ENCODE assay signal across 1 cellular context in the genomic region with DNA sequence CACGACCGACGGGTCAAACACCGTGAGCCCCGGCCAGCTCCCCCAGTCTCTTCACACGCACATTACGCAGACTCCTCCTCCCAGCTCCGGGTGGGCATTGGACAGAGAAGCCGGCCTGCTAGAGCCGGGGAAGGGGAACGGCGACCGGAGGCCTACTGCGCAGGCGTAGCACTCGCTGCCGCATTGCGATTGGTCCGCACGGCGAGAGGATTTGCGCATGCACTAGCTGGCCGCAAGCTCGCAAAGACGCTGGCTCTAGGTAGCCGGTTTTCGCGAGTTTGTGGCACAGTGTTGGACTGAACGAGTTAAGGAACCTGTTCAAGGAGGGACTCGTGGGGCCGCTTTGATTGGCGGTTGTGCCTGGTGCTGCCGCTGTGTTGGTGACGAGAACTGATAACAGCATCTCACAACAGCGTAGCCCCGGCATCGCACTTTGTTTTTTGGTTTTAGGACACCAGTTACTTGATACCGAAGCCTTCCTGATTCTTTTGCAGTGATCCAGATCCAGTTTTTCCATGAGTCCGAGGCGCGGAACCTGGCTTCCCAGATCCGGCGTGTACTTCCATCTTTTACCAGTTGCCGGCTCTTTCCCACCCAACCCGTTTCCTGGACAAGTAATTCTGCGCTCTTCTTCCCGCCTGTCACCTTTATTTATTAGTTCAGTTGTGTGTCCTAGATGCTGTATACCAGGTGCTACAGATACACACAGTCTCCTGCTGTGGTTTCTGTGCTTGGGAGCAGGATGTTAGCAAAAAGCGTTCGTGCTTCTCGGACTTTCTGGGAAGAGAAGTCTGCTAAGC.
TF ChIP-seq lines count a peak whose summit lies in the region.

A gene (minus strand): TSS at position 139 of the 800 bp plus-strand sequence. CDS start 185 bp downstream, outside the sequence.

TF ChIP-seq in GM12878, 131 proteins besides CTCF, POLR2A, EP300 and RAD21 (continued from another document and continues in another):
- TF ChIP-seq EGR1 (IDR thresholded peaks at IDR 0.05; ENCODE audit: borderline replicate concordance in 1 of 2, low read depth in 2 of 2, low read length in 2 of 2) (0 out of 3 replicates have a peak, but pooled peaks of 1 of the 2 experiments have one; percentile 14), RELA (IDR thresholded peaks at IDR 0.05; ENCODE audit: borderline replicate concordance, partially characterized antibody) (no peak), TCF12 (IDR thresholded peaks at IDR 0.05; ENCODE audit: low read depth, low read length) (peak; percentile 38; the same call in 1 of the 2 replicates), YBX1 (IDR thresholded peaks at IDR 0.05) (no peak), HCFC1 (IDR thresholded peaks at IDR 0.05; ENCODE audit: low read length) (no peak), MEF2B (IDR thresholded peaks at IDR 0.05; ENCODE audit: partially characterized antibody, poor library complexity, severe bottlenecking) (peak; percentile 35), CBX3 (IDR thresholded peaks at IDR 0.05; ENCODE audit: borderline replicate concordance, low read depth) (no peak), SP1 (IDR thresholded peaks at IDR 0.05; ENCODE audit: low read depth, low read length) (peak; percentile 97), MXI1 (IDR thresholded peaks at IDR 0.05; ENCODE audit: low read depth, low read length) (no peak; the same call in 1 of the 2 replicates), SRF (IDR thresholded peaks at IDR 0.05; ENCODE audit: low read depth in 2 of 2, low read length in 2 of 2) (0 out of 4 replicates have a peak, but pooled peaks of 1 of the 2 experiments have one; percentile 28), JUNB (IDR thresholded peaks at IDR 0.05) (no peak), POLR2AphosphoS2 (IDR thresholded peaks at IDR 0.05; ENCODE audit: low read depth, low read length) (0 out of 2 replicates have a peak, but pooled peaks have one; percentile 57), TBL1XR1 (IDR thresholded peaks at IDR 0.05; ENCODE audit: low read depth, low read length) (no peak), CHD4 (IDR thresholded peaks at IDR 0.05) (no peak), FOXM1 (IDR thresholded peaks at IDR 0.05; ENCODE audit: low read depth, low read length) (no peak), BACH1 (IDR thresholded peaks at IDR 0.05; ENCODE audit: borderline replicate concordance) (no peak), ETV6 (conservative IDR thresholded peaks at IDR 0.05 in 1 of 2, IDR thresholded peaks at IDR 0.05 in 1 of 2; ENCODE audit: borderline replicate concordance in 1 of 2, low read depth in 1 of 2) (0 out of 4 replicates have a peak, but pooled peaks of 1 of the 2 experiments have one; percentile 28), PAX5 (IDR thresholded peaks at IDR 0.05; ENCODE audit: borderline replicate concordance, low read depth, low read length) (peak; percentile 6; the same call in 1 of the 2 replicates), POLR2AphosphoS5 (IDR thresholded peaks at IDR 0.05; ENCODE audit: low read length) (peak; percentile 86), MTA3 (IDR thresholded peaks at IDR 0.05; ENCODE audit: borderline replicate concordance, low read length) (no peak), PML (IDR thresholded peaks at IDR 0.05; ENCODE audit: low read length) (peak; percentile 84), TAF1 (IDR thresholded peaks at IDR 0.05; ENCODE audit: borderline replicate concordance, low read depth, low read length) (peak; percentile 55; the same call in 1 of the 2 replicates), SMC3 (IDR thresholded peaks at IDR 0.05; ENCODE audit: borderline replicate concordance, low read length) (no peak), IKZF2 (IDR thresholded peaks at IDR 0.05) (peak; percentile 50 to 59; a peak in 3 of 4 replicates), ZNF217 (IDR thresholded peaks at IDR 0.05) (no peak), LARP7 (IDR thresholded peaks at IDR 0.05) (peak; percentile 30; the same call in 1 of the 2 replicates), NR2F1 (conservative IDR thresholded peaks at IDR 0.05) (no peak)
- TF ChIP-seq, protein P1, sequence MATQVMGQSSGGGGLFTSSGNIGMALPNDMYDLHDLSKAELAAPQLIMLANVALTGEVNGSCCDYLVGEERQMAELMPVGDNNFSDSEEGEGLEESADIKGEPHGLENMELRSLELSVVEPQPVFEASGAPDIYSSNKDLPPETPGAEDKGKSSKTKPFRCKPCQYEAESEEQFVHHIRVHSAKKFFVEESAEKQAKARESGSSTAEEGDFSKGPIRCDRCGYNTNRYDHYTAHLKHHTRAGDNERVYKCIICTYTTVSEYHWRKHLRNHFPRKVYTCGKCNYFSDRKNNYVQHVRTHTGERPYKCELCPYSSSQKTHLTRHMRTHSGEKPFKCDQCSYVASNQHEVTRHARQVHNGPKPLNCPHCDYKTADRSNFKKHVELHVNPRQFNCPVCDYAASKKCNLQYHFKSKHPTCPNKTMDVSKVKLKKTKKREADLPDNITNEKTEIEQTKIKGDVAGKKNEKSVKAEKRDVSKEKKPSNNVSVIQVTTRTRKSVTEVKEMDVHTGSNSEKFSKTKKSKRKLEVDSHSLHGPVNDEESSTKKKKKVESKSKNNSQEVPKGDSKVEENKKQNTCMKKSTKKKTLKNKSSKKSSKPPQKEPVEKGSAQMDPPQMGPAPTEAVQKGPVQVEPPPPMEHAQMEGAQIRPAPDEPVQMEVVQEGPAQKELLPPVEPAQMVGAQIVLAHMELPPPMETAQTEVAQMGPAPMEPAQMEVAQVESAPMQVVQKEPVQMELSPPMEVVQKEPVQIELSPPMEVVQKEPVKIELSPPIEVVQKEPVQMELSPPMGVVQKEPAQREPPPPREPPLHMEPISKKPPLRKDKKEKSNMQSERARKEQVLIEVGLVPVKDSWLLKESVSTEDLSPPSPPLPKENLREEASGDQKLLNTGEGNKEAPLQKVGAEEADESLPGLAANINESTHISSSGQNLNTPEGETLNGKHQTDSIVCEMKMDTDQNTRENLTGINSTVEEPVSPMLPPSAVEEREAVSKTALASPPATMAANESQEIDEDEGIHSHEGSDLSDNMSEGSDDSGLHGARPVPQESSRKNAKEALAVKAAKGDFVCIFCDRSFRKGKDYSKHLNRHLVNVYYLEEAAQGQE (IDR thresholded peaks at IDR 0.05; ENCODE audit: low read depth, low read length) = no peak
- TF ChIP-seq, protein P2, sequence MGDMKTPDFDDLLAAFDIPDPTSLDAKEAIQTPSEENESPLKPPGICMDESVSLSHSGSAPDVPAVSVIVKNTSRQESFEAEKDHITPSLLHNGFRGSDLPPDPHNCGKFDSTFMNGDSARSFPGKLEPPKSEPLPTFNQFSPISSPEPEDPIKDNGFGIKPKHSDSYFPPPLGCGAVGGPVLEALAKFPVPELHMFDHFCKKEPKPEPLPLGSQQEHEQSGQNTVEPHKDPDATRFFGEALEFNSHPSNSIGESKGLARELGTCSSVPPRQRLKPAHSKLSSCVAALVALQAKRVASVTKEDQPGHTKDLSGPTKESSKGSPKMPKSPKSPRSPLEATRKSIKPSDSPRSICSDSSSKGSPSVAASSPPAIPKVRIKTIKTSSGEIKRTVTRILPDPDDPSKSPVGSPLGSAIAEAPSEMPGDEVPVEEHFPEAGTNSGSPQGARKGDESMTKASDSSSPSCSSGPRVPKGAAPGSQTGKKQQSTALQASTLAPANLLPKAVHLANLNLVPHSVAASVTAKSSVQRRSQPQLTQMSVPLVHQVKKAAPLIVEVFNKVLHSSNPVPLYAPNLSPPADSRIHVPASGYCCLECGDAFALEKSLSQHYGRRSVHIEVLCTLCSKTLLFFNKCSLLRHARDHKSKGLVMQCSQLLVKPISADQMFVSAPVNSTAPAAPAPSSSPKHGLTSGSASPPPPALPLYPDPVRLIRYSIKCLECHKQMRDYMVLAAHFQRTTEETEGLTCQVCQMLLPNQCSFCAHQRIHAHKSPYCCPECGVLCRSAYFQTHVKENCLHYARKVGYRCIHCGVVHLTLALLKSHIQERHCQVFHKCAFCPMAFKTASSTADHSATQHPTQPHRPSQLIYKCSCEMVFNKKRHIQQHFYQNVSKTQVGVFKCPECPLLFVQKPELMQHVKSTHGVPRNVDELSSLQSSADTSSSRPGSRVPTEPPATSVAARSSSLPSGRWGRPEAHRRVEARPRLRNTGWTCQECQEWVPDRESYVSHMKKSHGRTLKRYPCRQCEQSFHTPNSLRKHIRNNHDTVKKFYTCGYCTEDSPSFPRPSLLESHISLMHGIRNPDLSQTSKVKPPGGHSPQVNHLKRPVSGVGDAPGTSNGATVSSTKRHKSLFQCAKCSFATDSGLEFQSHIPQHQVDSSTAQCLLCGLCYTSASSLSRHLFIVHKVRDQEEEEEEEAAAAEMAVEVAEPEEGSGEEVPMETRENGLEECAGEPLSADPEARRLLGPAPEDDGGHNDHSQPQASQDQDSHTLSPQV (IDR thresholded peaks at IDR 0.05) = no peak
- TF ChIP-seq, protein P3, sequence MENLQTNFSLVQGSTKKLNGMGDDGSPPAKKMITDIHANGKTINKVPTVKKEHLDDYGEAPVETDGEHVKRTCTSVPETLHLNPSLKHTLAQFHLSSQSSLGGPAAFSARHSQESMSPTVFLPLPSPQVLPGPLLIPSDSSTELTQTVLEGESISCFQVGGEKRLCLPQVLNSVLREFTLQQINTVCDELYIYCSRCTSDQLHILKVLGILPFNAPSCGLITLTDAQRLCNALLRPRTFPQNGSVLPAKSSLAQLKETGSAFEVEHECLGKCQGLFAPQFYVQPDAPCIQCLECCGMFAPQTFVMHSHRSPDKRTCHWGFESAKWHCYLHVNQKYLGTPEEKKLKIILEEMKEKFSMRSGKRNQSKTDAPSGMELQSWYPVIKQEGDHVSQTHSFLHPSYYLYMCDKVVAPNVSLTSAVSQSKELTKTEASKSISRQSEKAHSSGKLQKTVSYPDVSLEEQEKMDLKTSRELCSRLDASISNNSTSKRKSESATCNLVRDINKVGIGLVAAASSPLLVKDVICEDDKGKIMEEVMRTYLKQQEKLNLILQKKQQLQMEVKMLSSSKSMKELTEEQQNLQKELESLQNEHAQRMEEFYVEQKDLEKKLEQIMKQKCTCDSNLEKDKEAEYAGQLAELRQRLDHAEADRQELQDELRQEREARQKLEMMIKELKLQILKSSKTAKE (IDR thresholded peaks at IDR 0.05; ENCODE audit: low read depth, poor library complexity, severe bottlenecking) = no peak
- TF ChIP-seq, protein P4, sequence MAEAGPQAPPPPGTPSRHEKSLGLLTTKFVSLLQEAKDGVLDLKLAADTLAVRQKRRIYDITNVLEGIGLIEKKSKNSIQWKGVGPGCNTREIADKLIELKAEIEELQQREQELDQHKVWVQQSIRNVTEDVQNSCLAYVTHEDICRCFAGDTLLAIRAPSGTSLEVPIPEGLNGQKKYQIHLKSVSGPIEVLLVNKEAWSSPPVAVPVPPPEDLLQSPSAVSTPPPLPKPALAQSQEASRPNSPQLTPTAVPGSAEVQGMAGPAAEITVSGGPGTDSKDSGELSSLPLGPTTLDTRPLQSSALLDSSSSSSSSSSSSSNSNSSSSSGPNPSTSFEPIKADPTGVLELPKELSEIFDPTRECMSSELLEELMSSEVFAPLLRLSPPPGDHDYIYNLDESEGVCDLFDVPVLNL (IDR thresholded peaks at IDR 0.05; ENCODE audit: low read depth, low read length) = no peak
- TF ChIP-seq, protein P5, sequence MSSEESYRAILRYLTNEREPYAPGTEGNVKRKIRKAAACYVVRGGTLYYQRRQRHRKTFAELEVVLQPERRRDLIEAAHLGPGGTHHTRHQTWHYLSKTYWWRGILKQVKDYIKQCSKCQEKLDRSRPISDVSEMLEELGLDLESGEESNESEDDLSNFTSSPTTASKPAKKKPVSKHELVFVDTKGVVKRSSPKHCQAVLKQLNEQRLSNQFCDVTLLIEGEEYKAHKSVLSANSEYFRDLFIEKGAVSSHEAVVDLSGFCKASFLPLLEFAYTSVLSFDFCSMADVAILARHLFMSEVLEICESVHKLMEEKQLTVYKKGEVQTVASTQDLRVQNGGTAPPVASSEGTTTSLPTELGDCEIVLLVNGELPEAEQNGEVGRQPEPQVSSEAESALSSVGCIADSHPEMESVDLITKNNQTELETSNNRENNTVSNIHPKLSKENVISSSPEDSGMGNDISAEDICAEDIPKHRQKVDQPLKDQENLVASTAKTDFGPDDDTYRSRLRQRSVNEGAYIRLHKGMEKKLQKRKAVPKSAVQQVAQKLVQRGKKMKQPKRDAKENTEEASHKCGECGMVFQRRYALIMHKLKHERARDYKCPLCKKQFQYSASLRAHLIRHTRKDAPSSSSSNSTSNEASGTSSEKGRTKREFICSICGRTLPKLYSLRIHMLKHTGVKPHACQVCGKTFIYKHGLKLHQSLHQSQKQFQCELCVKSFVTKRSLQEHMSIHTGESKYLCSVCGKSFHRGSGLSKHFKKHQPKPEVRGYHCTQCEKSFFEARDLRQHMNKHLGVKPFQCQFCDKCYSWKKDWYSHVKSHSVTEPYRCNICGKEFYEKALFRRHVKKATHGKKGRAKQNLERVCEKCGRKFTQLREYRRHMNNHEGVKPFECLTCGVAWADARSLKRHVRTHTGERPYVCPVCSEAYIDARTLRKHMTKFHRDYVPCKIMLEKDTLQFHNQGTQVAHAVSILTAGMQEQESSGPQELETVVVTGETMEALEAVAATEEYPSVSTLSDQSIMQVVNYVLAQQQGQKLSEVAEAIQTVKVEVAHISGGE (CRISPR knock-in tag; IDR thresholded peaks at IDR 0.05) = no peak
- TF ChIP-seq, protein P6, sequence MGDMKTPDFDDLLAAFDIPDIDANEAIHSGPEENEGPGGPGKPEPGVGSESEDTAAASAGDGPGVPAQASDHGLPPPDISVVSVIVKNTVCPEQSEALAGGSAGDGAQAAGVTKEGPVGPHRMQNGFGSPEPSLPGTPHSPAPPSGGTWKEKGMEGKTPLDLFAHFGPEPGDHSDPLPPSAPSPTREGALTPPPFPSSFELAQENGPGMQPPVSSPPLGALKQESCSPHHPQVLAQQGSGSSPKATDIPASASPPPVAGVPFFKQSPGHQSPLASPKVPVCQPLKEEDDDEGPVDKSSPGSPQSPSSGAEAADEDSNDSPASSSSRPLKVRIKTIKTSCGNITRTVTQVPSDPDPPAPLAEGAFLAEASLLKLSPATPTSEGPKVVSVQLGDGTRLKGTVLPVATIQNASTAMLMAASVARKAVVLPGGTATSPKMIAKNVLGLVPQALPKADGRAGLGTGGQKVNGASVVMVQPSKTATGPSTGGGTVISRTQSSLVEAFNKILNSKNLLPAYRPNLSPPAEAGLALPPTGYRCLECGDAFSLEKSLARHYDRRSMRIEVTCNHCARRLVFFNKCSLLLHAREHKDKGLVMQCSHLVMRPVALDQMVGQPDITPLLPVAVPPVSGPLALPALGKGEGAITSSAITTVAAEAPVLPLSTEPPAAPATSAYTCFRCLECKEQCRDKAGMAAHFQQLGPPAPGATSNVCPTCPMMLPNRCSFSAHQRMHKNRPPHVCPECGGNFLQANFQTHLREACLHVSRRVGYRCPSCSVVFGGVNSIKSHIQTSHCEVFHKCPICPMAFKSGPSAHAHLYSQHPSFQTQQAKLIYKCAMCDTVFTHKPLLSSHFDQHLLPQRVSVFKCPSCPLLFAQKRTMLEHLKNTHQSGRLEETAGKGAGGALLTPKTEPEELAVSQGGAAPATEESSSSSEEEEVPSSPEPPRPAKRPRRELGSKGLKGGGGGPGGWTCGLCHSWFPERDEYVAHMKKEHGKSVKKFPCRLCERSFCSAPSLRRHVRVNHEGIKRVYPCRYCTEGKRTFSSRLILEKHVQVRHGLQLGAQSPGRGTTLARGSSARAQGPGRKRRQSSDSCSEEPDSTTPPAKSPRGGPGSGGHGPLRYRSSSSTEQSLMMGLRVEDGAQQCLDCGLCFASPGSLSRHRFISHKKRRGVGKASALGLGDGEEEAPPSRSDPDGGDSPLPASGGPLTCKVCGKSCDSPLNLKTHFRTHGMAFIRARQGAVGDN (IDR thresholded peaks at IDR 0.05) = no peak
- TF ChIP-seq, protein P7, sequence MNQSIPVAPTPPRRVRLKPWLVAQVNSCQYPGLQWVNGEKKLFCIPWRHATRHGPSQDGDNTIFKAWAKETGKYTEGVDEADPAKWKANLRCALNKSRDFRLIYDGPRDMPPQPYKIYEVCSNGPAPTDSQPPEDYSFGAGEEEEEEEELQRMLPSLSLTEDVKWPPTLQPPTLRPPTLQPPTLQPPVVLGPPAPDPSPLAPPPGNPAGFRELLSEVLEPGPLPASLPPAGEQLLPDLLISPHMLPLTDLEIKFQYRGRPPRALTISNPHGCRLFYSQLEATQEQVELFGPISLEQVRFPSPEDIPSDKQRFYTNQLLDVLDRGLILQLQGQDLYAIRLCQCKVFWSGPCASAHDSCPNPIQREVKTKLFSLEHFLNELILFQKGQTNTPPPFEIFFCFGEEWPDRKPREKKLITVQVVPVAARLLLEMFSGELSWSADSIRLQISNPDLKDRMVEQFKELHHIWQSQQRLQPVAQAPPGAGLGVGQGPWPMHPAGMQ (IDR thresholded peaks at IDR 0.05; ENCODE audit: borderline replicate concordance) = no peak
